Comparison of ENCODE assay signal across 8 cellular contexts in the genomic region with DNA sequence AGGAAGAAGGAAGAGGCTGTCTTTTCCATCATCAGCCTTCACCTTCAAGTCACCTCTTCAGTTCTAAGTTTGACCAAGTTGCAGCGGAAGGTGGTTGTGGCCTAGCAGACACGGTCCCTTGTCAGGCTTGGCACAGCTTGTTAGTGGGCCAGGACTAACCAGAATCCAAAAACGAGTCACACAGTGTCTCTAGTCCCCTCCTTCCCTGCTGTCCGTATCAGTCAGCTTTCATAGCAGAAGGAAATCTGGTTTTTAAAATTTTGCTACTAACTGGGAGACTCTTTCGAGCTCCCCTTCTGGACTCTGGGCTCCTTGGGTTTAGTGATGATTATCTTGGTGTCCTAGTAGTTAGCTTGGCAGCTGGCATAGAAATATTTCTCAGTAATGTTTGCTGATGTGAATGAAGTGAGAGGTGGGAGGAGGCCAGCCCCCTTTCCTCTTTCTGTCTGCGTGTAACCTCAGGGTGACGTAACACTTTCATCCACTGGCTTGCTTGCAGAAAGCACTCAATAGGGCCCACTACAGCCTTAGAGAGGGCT. TPM values are rescaled to one million over a fixed set of nuclear protein-coding genes. Genes with fewer than 3 reads are reported as not detected.
DNase-seq lines count a peak whose midpoint lies in the region; ATAC-seq and TF ChIP-seq lines count a peak whose summit lies in the region.

No MANE protein-coding gene starts in this region.

- peak; percentile 19 for ATAC-seq in HG03571 (IDR thresholded peaks at IDR 0.05; ENCODE audit: unreplicated experiment)
- ATAC-seq in left lung: no peak

- no peaks in the 10 kb centered on the region for H3K27me3 ChIP-seq in left lung

- peak; percentile 10 for DNase-seq in ELR (ENCODE audit: low read depth)
- DNase-seq in activated T-helper 2 cell treated with anti-CD3 and anti-CD28 coated beads, Interferon-gamma antibody, Interleukin-2, Interleukin-4, amounts not matched to agents 10 μg/mL and 5 μg/mL and 100 μg/mL, durations not matched to agents 14 hours and 24 hours and 36 hours (ENCODE audit: low spot score): peak; percentile 20
- no peak for DNase-seq in left lung
- peak; percentile 16 for DNase-seq in stimulated activated CD8-positive, alpha-beta memory T cell treated with anti-CD3 and anti-CD28 coated beads, Interleukin-7, amount 100 ng/mL, for 24 hours (ENCODE audit: low read depth)
- DNase-seq in mucosa of gallbladder (ENCODE audit: low spot score): no peak
- no peak for DNase-seq in NCI-H2029 (lab: John Stamatoyannopoulos, UW)
- DNase-seq in posterior vena cava (ENCODE audit: low spot score): no peak

- H3K4me1 ChIP-seq in left lung: peaks cover 22 to 74% of the 10 kb centered on the region in 2 donors

- peak overlapping the region in 1 of 2 donors; percentile 77 for H3K4me3 ChIP-seq in left lung

- H3K4me1 Mint-ChIP-seq in activated T-helper 2 cell treated with anti-CD3 and anti-CD28 coated beads, Interferon-gamma antibody, Interleukin-2, Interleukin-4, amounts not matched to agents 10 μg/mL and 5 μg/mL and 100 μg/mL, durations not matched to agents 14 hours and 24 hours and 36 hours (ENCODE audit: low read depth): peaks cover 53% of the 10 kb centered on the region

- H3K27ac Mint-ChIP-seq in activated T-helper 2 cell treated with anti-CD3 and anti-CD28 coated beads, Interferon-gamma antibody, Interleukin-2, Interleukin-4, amounts not matched to agents 10 μg/mL and 5 μg/mL and 100 μg/mL, durations not matched to agents 14 hours and 24 hours and 36 hours: peak overlapping the region; percentile 95

- no peaks in the 10 kb centered on the region for H3K27me3 Mint-ChIP-seq in activated T-helper 2 cell treated with anti-CD3 and anti-CD28 coated beads, Interferon-gamma antibody, Interleukin-2, Interleukin-4, amounts not matched to agents 10 μg/mL and 5 μg/mL and 100 μg/mL, durations not matched to agents 14 hours and 24 hours and 36 hours (ENCODE audit: low read depth)

- H3K4me3 Mint-ChIP-seq in activated T-helper 2 cell treated with anti-CD3 and anti-CD28 coated beads, Interferon-gamma antibody, Interleukin-2, Interleukin-4, amounts not matched to agents 10 μg/mL and 5 μg/mL and 100 μg/mL, durations not matched to agents 14 hours and 24 hours and 36 hours (ENCODE audit: low read depth): peak overlapping the region; percentile 94

- no peak for TF ChIP-seq CTCF in left lung (IDR thresholded peaks at IDR 0.05)

- no peaks in the 10 kb centered on the region for H3K9me3 ChIP-seq in left lung

- peak overlapping the region; percentile 96 to 99 for H3K27ac ChIP-seq in left lung

- intact Hi-C loops in activated T-helper 2 cell treated with anti-CD3 and anti-CD28 coated beads, Interferon-gamma antibody, Interleukin-2, Interleukin-4, amounts not matched to agents 10 μg/mL and 5 μg/mL and 100 μg/mL, durations not matched to agents 14 hours and 24 hours and 36 hours (cut with micrococcal nuclease): loop anchor here (2.0 to 5.0 kb wide), 3 partner anchors 49 to 1064 kb away; partner anchors contain the start of gene CDKN1B
- intact Hi-C loops in left lung (cut with DNase I): no loop called here
- intact Hi-C loops in posterior vena cava (cut with DNase I): loop anchor here (5.0 to 10.0 kb wide), 3 partner anchors 99 to 234 kb away; no protein-coding TSS in a partner anchor

- no peaks in the 10 kb centered on the region for H3K9me3 Mint-ChIP-seq in activated T-helper 2 cell treated with anti-CD3 and anti-CD28 coated beads, Interferon-gamma antibody, Interleukin-2, Interleukin-4, amounts not matched to agents 10 μg/mL and 5 μg/mL and 100 μg/mL, durations not matched to agents 14 hours and 24 hours and 36 hours

- no peaks in the 10 kb centered on the region for H3K36me3 ChIP-seq in left lung

- peaks cover 46% of the 10 kb centered on the region for H3K36me3 Mint-ChIP-seq in activated T-helper 2 cell treated with anti-CD3 and anti-CD28 coated beads, Interferon-gamma antibody, Interleukin-2, Interleukin-4, amounts not matched to agents 10 μg/mL and 5 μg/mL and 100 μg/mL, durations not matched to agents 14 hours and 24 hours and 36 hours (ENCODE audit: low read depth)

RNA-seq across cellular contexts. Expression of gene ETV6, which starts 3.8 kb away (rescaled TPM):
- 68.2 and 69.4 TPM in 2 replicates for total RNA-seq in activated T-helper 2 cell treated with anti-CD3 and anti-CD28 coated beads, Interferon-gamma antibody, Interleukin-2, Interleukin-4, amounts not matched to agents 10 μg/mL and 5 μg/mL and 100 μg/mL, durations not matched to agents 14 hours and 24 hours and 36 hours
- total RNA-seq in left lung: 10 to 100 TPM; 26.6 to 44.7 TPM
- total RNA-seq in mucosa of gallbladder: 54.5 TPM
- total RNA-seq in posterior vena cava: 10 to 100 TPM; 60.3 to 65.7 TPM

Comparison
In these comparisons a context has a peak if more than half of its experiments do, and no peak if none do; other contexts are left out.
1. DNase-seq: peak in ELR (single experiment), activated T-helper 2 cell treated with anti-CD3 and anti-CD28 coated beads, Interferon-gamma antibody, Interleukin-2, Interleukin-4, amounts not matched to agents 10 μg/mL and 5 μg/mL and 100 μg/mL, durations not matched to agents 14 hours and 24 hours and 36 hours (single experiment) and stimulated activated CD8-positive, alpha-beta memory T cell treated with anti-CD3 and anti-CD28 coated beads, Interleukin-7, amount 100 ng/mL, for 24 hours (single experiment); none in left lung (0 of 2), mucosa of gallbladder (single experiment), NCI-H2029 (single experiment) and posterior vena cava (single experiment).
2. intact Hi-C loops: an anchor here in activated T-helper 2 cell treated with anti-CD3 and anti-CD28 coated beads, Interferon-gamma antibody, Interleukin-2, Interleukin-4, amounts not matched to agents 10 μg/mL and 5 μg/mL and 100 μg/mL, durations not matched to agents 14 hours and 24 hours and 36 hours (2.0 to 5.0 kb wide) and posterior vena cava (5.0 to 10.0 kb wide); none called in left lung.